In genomic region chr3:191355406-191355805, GRCh38 we compare ENCODE assay signal across 15 cellular contexts. TPM values are rescaled to one million over a fixed set of nuclear protein-coding genes. Genes with fewer than 3 reads are reported as not detected.
DNase-seq lines count a peak whose midpoint lies in the region; ATAC-seq, FAIRE-seq and TF ChIP-seq lines count a peak whose summit lies in the region.
"Had no signal": no experiment of that assay in that cellular context is flagged by ENCODE, and none has a peak within 500 bp of the region (broad histone marks: within the 10 kb centered on the region; RNA-seq: fewer than 3 reads in every experiment).

No MANE protein-coding gene starts in this region.

- H3K36me3 ChIP-seq in PC-3 (ENCODE audit: low read depth, low read length) (peaks cover 15% of the 10 kb centered on the region; the same call in 1 of the 2 replicates), psoas muscle (ENCODE audit: insufficient read depth in 1 of 2, low read depth in 1 of 2) (peaks cover 7 to 26% of the 10 kb centered on the region in 2 donors)

- peak; percentile 70 for FAIRE-seq in GM12891 (lab: Jason Lieb, UNC)
- FAIRE-seq: bronchial epithelial cell had no signal

- intact Hi-C loops in PC-3 (cut with micrococcal nuclease): no loop called here
- intact Hi-C loops in psoas muscle (cut with DNase I): no loop called here

- peak overlapping the region; percentile 67; the same call in 1 of the 2 replicates for H3K4me2 ChIP-seq in PC-3 (ENCODE audit: low read length)

- POLR2A ChIA-PET in PC-3 (lab: Charles Lee; ENCODE audit: unreplicated experiment): no interaction called here

- ATAC-seq in GM19452 (IDR thresholded peaks at IDR 0.05; ENCODE audit: unreplicated experiment): peak; percentile 72
- ATAC-seq in HG02938 (IDR thresholded peaks at IDR 0.05; ENCODE audit: unreplicated experiment): peak; percentile 84
- no peak for ATAC-seq in PC-3
- no peak for ATAC-seq in psoas muscle

- no peaks in the 10 kb centered on the region for H3F3A ChIP-seq in PC-3 (ENCODE audit: low read length, unreplicated experiment)

- peaks cover 22% of the 10 kb centered on the region for H4K20me1 ChIP-seq in PC-3 (ENCODE audit: low read length)

- no peak for DNase-seq in GM12891 (ENCODE audit: insufficient read length, low spot score)
- no peak for DNase-seq in PC-3
- no peak for DNase-seq in NCI-H187 treated with DMSO at 0.1 percent for 48 hours (lab: John Stamatoyannopoulos, UW)
- DNase-seq in NCI-H1694 treated with DMSO at 0.1 percent for 48 hours (lab: John Stamatoyannopoulos, UW): no peak
- no peak for DNase-seq in NCI-H1417 treated with DMSO at 0.1 percent for 48 hours (lab: John Stamatoyannopoulos, UW)
- DNase-seq in psoas muscle: no peak
- DNase-seq: NCI-H1417; sigmoid colon; stimulated activated naive CD4-positive, alpha-beta T cell treated with Interleukin-2 at 50 U/mL for 16 hours had no signal

- no peak overlapping the region for H2AFZ ChIP-seq in PC-3 (ENCODE audit: low read length)

- H3K4me3 ChIP-seq in PC-3 (ENCODE audit: low read length) (no peak overlapping the region), psoas muscle (no peak overlapping the region)
- H3K4me3 ChIP-seq: sigmoid colon, SJSA1 had no signal

- CTCF ChIA-PET in PC-3 (lab: Charles Lee): no interaction called here

- H3K27me3 ChIP-seq in PC-3 (ENCODE audit: low read length) (no peaks in the 10 kb centered on the region), psoas muscle (ENCODE audit: insufficient read depth in 3 of 3, low read length in 2 of 3) (no peaks in the 10 kb centered on the region)
- H3K27me3 ChIP-seq: sigmoid colon, SJSA1 had no signal

- no TSS peak for BruUV-seq in PC-3 (replicated peaks; lab: Mats Ljungman, UMichigan)

- H3K27ac ChIP-seq in PC-3 (ENCODE audit: low read length) (no peak overlapping the region), psoas muscle (no peak overlapping the region)
- H3K27ac ChIP-seq: C4-2B had no signal

- H3K9me3 ChIP-seq in PC-3 (ENCODE audit: low read length) (no peaks in the 10 kb centered on the region), psoas muscle (no peaks in the 10 kb centered on the region)
- H3K9me3 ChIP-seq: sigmoid colon, SJSA1 had no signal

- no peak overlapping the region for H3K9ac ChIP-seq in PC-3 (ENCODE audit: low read length)

- TF ChIP-seq CTCF in PC-3 (conservative IDR thresholded peaks at IDR 0.05; ENCODE audit: low read depth, low read length) (no peak), psoas muscle (IDR thresholded peaks at IDR 0.05) (no peak)

- 85 to 95% (median 95%) methylated on average over 4 of the region's 4 CpGs for WGBS in psoas muscle, 3 donors

- no peak for TF ChIP-seq POLR2A in GM12891 (IDR thresholded peaks at IDR 0.05; ENCODE audit: low read depth, low read length)

- peaks cover 75% of the 10 kb centered on the region for H3K79me2 ChIP-seq in PC-3 (ENCODE audit: low read length)

- H3K9me2 ChIP-seq in PC-3 (replicated peaks; ENCODE audit: low read length): no peaks in the 10 kb centered on the region

- peaks cover 68% of the 10 kb centered on the region for H3K4me1 ChIP-seq in PC-3 (ENCODE audit: insufficient read depth, low read length)
- peaks cover 41% of the 10 kb centered on the region for H3K4me1 ChIP-seq in psoas muscle

TF ChIP-seq in GM12891, 5 proteins besides CTCF, POLR2A, EP300 and RAD21:
- TF ChIP-seq SPI1 (IDR thresholded peaks at IDR 0.05; ENCODE audit: low read depth, low read length) (no peak), POU2F2 (IDR thresholded peaks at IDR 0.05; ENCODE audit: low read depth, low read length) (no peak), PAX5 (IDR thresholded peaks at IDR 0.05; ENCODE audit: insufficient read depth, low read length, severe bottlenecking) (no peak), TAF1 (IDR thresholded peaks at IDR 0.05; ENCODE audit: low read depth, low read length) (no peak), POLR2AphosphoS5 (IDR thresholded peaks at IDR 0.05; ENCODE audit: low read depth, low read length) (no peak)

RNA-seq across cellular contexts. Expression of gene UTS2B, which starts 25.1 kb away (rescaled TPM):
- polyA plus RNA-seq in GM12891 (2012; ENCODE audit: low read depth, missing spikeins): 0.17 TPM
- total RNA-seq in PC-3 (2014; rRNA removed) (1.2 TPM in 1 of 2 replicates, not detected in the other), psoas muscle (under 1 TPM in 1 of 4 donors, not detected in 3; 0.22 TPM)
- polyA plus RNA-seq in psoas muscle: under 1 TPM; 0.03 to 0.06 (median 0.05) TPM
- total RNA-seq: bronchial epithelial cell, lower leg skin had no signal

RNA-seq across cellular contexts. Expression of gene CCDC50, which starts 26.2 kb away (rescaled TPM):
- polyA plus RNA-seq in GM12891 (2012; ENCODE audit: low read depth, missing spikeins): 37.5 TPM
- total RNA-seq in PC-3 (2014; rRNA removed) (68.4 and 80.9 TPM in 2 replicates), psoas muscle (10 to 100 TPM; 27.6 to 41.5 (median 33.3) TPM)
- polyA plus RNA-seq in psoas muscle: 10 to 100 TPM; 15.4 to 24.0 (median 17.7) TPM

Comparison
In these comparisons a context has a peak if more than half of its experiments do, and no peak if none do; other contexts are left out.
1. ATAC-seq: peak in GM19452 (single experiment) and HG02938 (single experiment); none in PC-3 (single experiment) and psoas muscle (0 of 4).